ENCODE assay signal across 1 cellular context in genomic region chr10:128211953-128212727, GRCh38.
TF ChIP-seq lines count a peak whose summit lies in the region.

No MANE protein-coding gene starts in this region.

TF ChIP-seq in GM23338, 12 proteins besides CTCF, POLR2A, EP300 and RAD21 (continued from another document):
- TF ChIP-seq ZNF462 (CRISPR knock-in tag; IDR thresholded peaks at IDR 0.05) (no peak), STAT1 (IDR thresholded peaks at IDR 0.05; ENCODE audit: unreplicated experiment) (no peak), ZNF331 (CRISPR knock-in tag; IDR thresholded peaks at IDR 0.05; ENCODE audit: low read depth) (no peak), EZH2phosphoT487 (IDR thresholded peaks at IDR 0.05; ENCODE audit: unreplicated experiment) (no peak), NANOG (IDR thresholded peaks at IDR 0.05; ENCODE audit: borderline replicate concordance) (no peak), ZNF114 (CRISPR knock-in tag; IDR thresholded peaks at IDR 0.05) (no peak), ETS1 (IDR thresholded peaks at IDR 0.05) (no peak), JUNB (IDR thresholded peaks at IDR 0.05; ENCODE audit: unreplicated experiment) (no peak)
